8 cellular contexts compared by ENCODE assay signal in genomic region chr12:116454950-116455447, GRCh38.
DNase-seq lines count a peak whose midpoint lies in the region; ATAC-seq, FAIRE-seq and TF ChIP-seq lines count a peak whose summit lies in the region.

No MANE protein-coding gene starts in this region.

- H3K27ac ChIP-seq in kidney (ENCODE audit: low read depth in 2 of 2, low read length in 2 of 2): peak overlapping the region; percentile 67
- H3K27ac ChIP-seq in stomach: peak overlapping the region in 4 of 5 donors; percentile 75 to 84 (median 79)
- no peak overlapping the region for H3K27ac ChIP-seq in naive thymus-derived CD4-positive, alpha-beta T cell (ENCODE audit: low read depth, low read length)

- H3K4me1 ChIP-seq in kidney (ENCODE audit: control insufficient read depth in 1 of 2, insufficient read depth in 1 of 2, low read depth in 1 of 2, low read length in 2 of 2): peaks cover 10 to 12% of the 10 kb centered on the region in 2 donors
- peaks cover 6 to 24% (median 22%) of the 10 kb centered on the region in 4 donors for H3K4me1 ChIP-seq in stomach
- no peaks in the 10 kb centered on the region for H3K4me1 ChIP-seq in naive thymus-derived CD4-positive, alpha-beta T cell (ENCODE audit: control insufficient read depth in 2 of 2, insufficient read depth in 2 of 2, low read length in 2 of 2)

- intact Hi-C loops in MCF 10A (cut with micrococcal nuclease) (no loop called here), kidney (cut with DNase I) (no loop called here), stomach (cut with DNase I; ENCODE audit: low total_unique reads) (no loop called here)
- intact Hi-C loops in naive thymus-derived CD4-positive, alpha-beta T cell (cut with micrococcal nuclease): no loop called here

- peak overlapping the region in 1 of 2 donors; percentile 35 for H3K9ac ChIP-seq in kidney (ENCODE audit: low read length in 2 of 2)

- H3K9me3 Mint-ChIP-seq in HFFc6 (peaks cover 4% of the 10 kb centered on the region; the same call in 1 of the 2 replicates), MCF 10A (ENCODE audit: unreplicated experiment) (no peaks in the 10 kb centered on the region), glutamatergic neuron (ENCODE audit: unreplicated experiment) (peaks cover 2% of the 10 kb centered on the region)
- peaks cover 0 to 3% (median 0%) of the 10 kb centered on the region in 11 donors for H3K9me3 Mint-ChIP-seq in naive thymus-derived CD4-positive, alpha-beta T cell

- 54 to 71% (median 60%) methylated on average over 7 of the region's 7 CpGs for WGBS in stomach, 5 donors

- H3K4me3 Mint-ChIP-seq in HFFc6: peak overlapping the region; percentile 82
- peak overlapping the region; percentile 6 for H3K4me3 Mint-ChIP-seq in MCF 10A (ENCODE audit: unreplicated experiment)
- H3K4me3 Mint-ChIP-seq in glutamatergic neuron (ENCODE audit: unreplicated experiment): no peak overlapping the region
- H3K4me3 Mint-ChIP-seq in naive thymus-derived CD4-positive, alpha-beta T cell: peak overlapping the region in 1 of 10 donors; percentile 4

- no peak for TF ChIP-seq POLR2A in stomach (IDR thresholded peaks at IDR 0.05)

- DNase-seq in HFFc6 (peak; percentile 97), MCF 10A (ENCODE audit: unreplicated experiment) (peak; percentile 79), kidney (peak; percentile 4), stomach (no peak), glutamatergic neuron (no peak), Ammon's horn (ENCODE audit: low spot score) (no peak)
- DNase-seq in activated CD8-positive, alpha-beta memory T cell treated with anti-CD3 and anti-CD28 coated beads, Interleukin-2, amount 50 U/mL, for 48 hours: no peak
- no peak for DNase-seq in naive thymus-derived CD4-positive, alpha-beta T cell

- no TSS peak for BruUV-seq in MCF 10A (replicated peaks; lab: Mats Ljungman, UMichigan)

- no peak overlapping the region for H3K4me3 ChIP-seq in kidney (ENCODE audit: low read length in 2 of 2)
- no peak overlapping the region for H3K4me3 ChIP-seq in stomach
- no peak overlapping the region for H3K4me3 ChIP-seq in naive thymus-derived CD4-positive, alpha-beta T cell (ENCODE audit: low read length)

- no peak for TF ChIP-seq EP300 in stomach (IDR thresholded peaks at IDR 0.05)

- no peak for ATAC-seq in naive thymus-derived CD4-positive, alpha-beta T cell

- 0 out of 2 replicates have a peak, but pooled peaks cover 8% of the 10 kb centered on the region for H3K36me3 Mint-ChIP-seq in HFFc6 (ENCODE audit: low read depth)
- H3K36me3 Mint-ChIP-seq in MCF 10A (ENCODE audit: insufficient read depth, unreplicated experiment): peaks cover 5% of the 10 kb centered on the region
- no peaks in the 10 kb centered on the region for H3K36me3 Mint-ChIP-seq in glutamatergic neuron (ENCODE audit: unreplicated experiment)
- no peaks in the 10 kb centered on the region for H3K36me3 Mint-ChIP-seq in naive thymus-derived CD4-positive, alpha-beta T cell

- FAIRE-seq in kidney (lab: Jason Lieb, UNC): no peak

- POLR2A ChIA-PET in MCF 10A (lab: Yijun Ruan, JAX): interaction anchor here (0.8 kb wide), 1 partner anchor 12 kb away, joined by 3 read pairs; no protein-coding TSS in a partner anchor
- POLR2A ChIA-PET in naive thymus-derived CD4-positive, alpha-beta T cell (lab: Charles Lee): no interaction called here

- H3K9me3 ChIP-seq in kidney (ENCODE audit: control insufficient read depth in 1 of 2, low read length in 2 of 2): no peaks in the 10 kb centered on the region
- no peaks in the 10 kb centered on the region for H3K9me3 ChIP-seq in stomach
- no peaks in the 10 kb centered on the region for H3K9me3 ChIP-seq in naive thymus-derived CD4-positive, alpha-beta T cell (ENCODE audit: control insufficient read depth in 2 of 3, low read length in 3 of 3)

- TF ChIP-seq CTCF in HFFc6 (IDR thresholded peaks at IDR 0.05): 0 out of 2 replicates have a peak, but pooled peaks have one; percentile 32
- TF ChIP-seq CTCF in MCF 10A (IDR thresholded peaks at IDR 0.05; ENCODE audit: unreplicated experiment): no peak
- TF ChIP-seq CTCF in kidney (IDR thresholded peaks at IDR 0.05; ENCODE audit: borderline replicate concordance, extremely low read depth, insufficient read depth): no peak
- no peak for TF ChIP-seq CTCF in stomach (IDR thresholded peaks at IDR 0.05)
- no peak for TF ChIP-seq CTCF in glutamatergic neuron (IDR thresholded peaks at IDR 0.05; ENCODE audit: partially characterized antibody, unreplicated experiment)

- H3K27ac Mint-ChIP-seq in HFFc6: peak overlapping the region; percentile 100
- H3K27ac Mint-ChIP-seq in MCF 10A (ENCODE audit: low read depth, unreplicated experiment): peak overlapping the region; percentile 40
- H3K27ac Mint-ChIP-seq in glutamatergic neuron (ENCODE audit: unreplicated experiment): no peak overlapping the region
- H3K27ac Mint-ChIP-seq in naive thymus-derived CD4-positive, alpha-beta T cell: no peak overlapping the region

- no peaks in the 10 kb centered on the region for H3K27me3 ChIP-seq in stomach
- no peaks in the 10 kb centered on the region for H3K27me3 ChIP-seq in naive thymus-derived CD4-positive, alpha-beta T cell (ENCODE audit: control insufficient read depth in 2 of 2, insufficient read depth in 2 of 2, low read length in 2 of 2)

- CTCF ChIA-PET in MCF 10A (lab: Yijun Ruan, JAX): interaction anchor here (1.0 kb wide), 1 partner anchor 21 kb away, joined by 3 read pairs; no protein-coding TSS in a partner anchor
- CTCF ChIA-PET in naive thymus-derived CD4-positive, alpha-beta T cell (lab: Charles Lee): no interaction called here

- H3K27me3 Mint-ChIP-seq in HFFc6 (ENCODE audit: insufficient read depth): peaks cover 1% of the 10 kb centered on the region; the same call in 1 of the 2 replicates
- H3K27me3 Mint-ChIP-seq in MCF 10A (ENCODE audit: insufficient read depth, unreplicated experiment): no peaks in the 10 kb centered on the region
- peaks cover 7% of the 10 kb centered on the region for H3K27me3 Mint-ChIP-seq in glutamatergic neuron (ENCODE audit: unreplicated experiment)
- peaks cover 0 to 5% (median 0%) of the 10 kb centered on the region in 5 donors for H3K27me3 Mint-ChIP-seq in naive thymus-derived CD4-positive, alpha-beta T cell

- H3K4me1 Mint-ChIP-seq in HFFc6 (ENCODE audit: low read depth): peaks cover 48% of the 10 kb centered on the region
- peaks cover 17% of the 10 kb centered on the region for H3K4me1 Mint-ChIP-seq in MCF 10A (ENCODE audit: insufficient read depth, unreplicated experiment)
- H3K4me1 Mint-ChIP-seq in glutamatergic neuron (ENCODE audit: low read depth, unreplicated experiment): no peaks in the 10 kb centered on the region
- peaks cover 0 to 1% (median 0%) of the 10 kb centered on the region in 7 donors for H3K4me1 Mint-ChIP-seq in naive thymus-derived CD4-positive, alpha-beta T cell

- H3K36me3 ChIP-seq in kidney (ENCODE audit: control insufficient read depth in 1 of 2, insufficient read depth in 2 of 2, low read length in 2 of 2): no peaks in the 10 kb centered on the region
- no peaks in the 10 kb centered on the region for H3K36me3 ChIP-seq in stomach
- H3K36me3 ChIP-seq in naive thymus-derived CD4-positive, alpha-beta T cell (ENCODE audit: control insufficient read depth in 2 of 3, insufficient read depth in 3 of 3, low read length in 3 of 3): no peaks in the 10 kb centered on the region

Comparison
In these comparisons a context has a peak if more than half of its experiments do, and no peak if none do; other contexts are left out.
1. DNase-seq: peak in HFFc6 (single experiment), MCF 10A (single experiment) and kidney (single experiment); none in stomach (single experiment), glutamatergic neuron (single experiment), Ammon's horn (single experiment), activated CD8-positive, alpha-beta memory T cell treated with anti-CD3 and anti-CD28 coated beads, Interleukin-2, amount 50 U/mL, for 48 hours (single experiment) and naive thymus-derived CD4-positive, alpha-beta T cell (0 of 9).
2. H3K27ac Mint-ChIP-seq: peak in HFFc6 (single experiment) and MCF 10A (single experiment); none in glutamatergic neuron (single experiment) and naive thymus-derived CD4-positive, alpha-beta T cell (0 of 9).